Comparison of ENCODE assay signal across 8 cellular contexts in genomic region chr17:42288985-42289862, GRCh38. TPM values are rescaled to one million over a fixed set of nuclear protein-coding genes. Genes with fewer than 3 reads are reported as not detected.
DNase-seq lines count a peak whose midpoint lies in the region; ATAC-seq and TF ChIP-seq lines count a peak whose summit lies in the region.

No MANE protein-coding gene starts in this region.

- peaks cover 18 to 24% of the 10 kb centered on the region in 2 donors for H3K4me1 ChIP-seq in naive thymus-derived CD4-positive, alpha-beta T cell (ENCODE audit: control insufficient read depth in 2 of 2, insufficient read depth in 2 of 2, low read length in 2 of 2)
- peaks cover 15 to 33% of the 10 kb centered on the region in 2 donors for H3K4me1 ChIP-seq in thyroid gland

- H3K9me3 Mint-ChIP-seq in naive thymus-derived CD4-positive, alpha-beta T cell = peaks cover 0 to 2% (median 0%) of the 10 kb centered on the region in 11 donors

- H3K36me3 Mint-ChIP-seq in naive thymus-derived CD4-positive, alpha-beta T cell = peaks cover 0 to 21% (median 8%) of the 10 kb centered on the region in 5 donors

- H3K27me3 ChIP-seq in naive thymus-derived CD4-positive, alpha-beta T cell (ENCODE audit: control insufficient read depth in 2 of 2, insufficient read depth in 2 of 2, low read length in 2 of 2) = no peaks in the 10 kb centered on the region
- H3K27me3 ChIP-seq in thyroid gland = no peaks in the 10 kb centered on the region

- peak; percentile 31 for ATAC-seq in naive thymus-derived CD4-positive, alpha-beta T cell
- ATAC-seq in HG02678 (IDR thresholded peaks at IDR 0.05; ENCODE audit: unreplicated experiment) = no peak
- no peak for ATAC-seq in HG02970 (IDR thresholded peaks at IDR 0.05; ENCODE audit: low FRiP score, unreplicated experiment)

- H3K36me3 ChIP-seq in naive thymus-derived CD4-positive, alpha-beta T cell (ENCODE audit: control insufficient read depth in 2 of 3, insufficient read depth in 3 of 3, low read length in 3 of 3) = peaks cover 0 to 32% (median 4%) of the 10 kb centered on the region in 3 experiments
- H3K36me3 ChIP-seq in thyroid gland = no peaks in the 10 kb centered on the region

- CTCF ChIA-PET in naive thymus-derived CD4-positive, alpha-beta T cell (lab: Charles Lee) = interaction anchor here (0.8 to 2.9 kb wide), 6 partner anchors 12 to 67 kb away, joined by 3 to 20 read pairs (median 4); no protein-coding TSS in a partner anchor

- intact Hi-C loops in naive thymus-derived CD4-positive, alpha-beta T cell (cut with micrococcal nuclease) = loop anchor here (1.0 to 5.0 kb wide), 10 partner anchors 12 to 318 kb away; partner anchors contain the start of genes KCNH4 (in 1 of the 2), RETREG3 (in 1 of the 2), STAT3 (in 1 of the 2) and TUBG1 (in 1 of the 2)
- intact Hi-C loops in thyroid gland (cut with DNase I) = no loop called here

- peak overlapping the region; percentile 93 for H3K27ac ChIP-seq in naive thymus-derived CD4-positive, alpha-beta T cell (ENCODE audit: low read depth, low read length)
- H3K27ac ChIP-seq in thyroid gland = peak overlapping the region in 2 of 3 donors; percentile 84 to 89

- peak overlapping the region; percentile 88 for H3K4me3 ChIP-seq in naive thymus-derived CD4-positive, alpha-beta T cell (ENCODE audit: low read length)
- peak overlapping the region in 2 of 3 donors; percentile 53 to 78 for H3K4me3 ChIP-seq in thyroid gland (replicated peaks in 1 of 3)

- no peak for TF ChIP-seq POLR2A in thyroid gland (IDR thresholded peaks at IDR 0.05)

- H3K9me3 ChIP-seq in naive thymus-derived CD4-positive, alpha-beta T cell (ENCODE audit: control insufficient read depth in 2 of 3, low read length in 3 of 3) = no peaks in the 10 kb centered on the region
- H3K9me3 ChIP-seq in thyroid gland = no peaks in the 10 kb centered on the region

- 58 to 82% methylated on average over 17 to 23 of the region's 32 CpGs for WGBS in thyroid gland, 2 donors

- POLR2A ChIA-PET in naive thymus-derived CD4-positive, alpha-beta T cell (lab: Charles Lee) = interaction anchor here (0.5 to 9.4 kb wide), 20 partner anchors 8 to 601 kb away, joined by 3 to 193 read pairs (median 4); partner anchors contain the start of genes EIF1, GHDC, HCRT and KCNH4

- H3K4me1 Mint-ChIP-seq in naive thymus-derived CD4-positive, alpha-beta T cell = peaks cover 27 to 63% (median 57%) of the 10 kb centered on the region in 7 donors

- no peak for TF ChIP-seq CTCF in thyroid gland (IDR thresholded peaks at IDR 0.05)

- H3K27me3 Mint-ChIP-seq in naive thymus-derived CD4-positive, alpha-beta T cell = no peaks in the 10 kb centered on the region

- DNase-seq in NCI-H748 (lab: John Stamatoyannopoulos, UW; ENCODE audit: unreplicated experiment) (peak; percentile 30), NCI-H748 treated with DMSO at 0.1 percent for 48 hours (lab: John Stamatoyannopoulos, UW) (no peak), ecto neural progenitor cell (ENCODE audit: low spot score) (peak; percentile 54), thyroid gland (peak; percentile 61 to 63)
- peak; percentile 25 for DNase-seq in activated CD4-positive, CD25-positive, alpha-beta regulatory T cell treated with anti-CD3 and anti-CD28 coated beads, Interleukin-2, amount 50 U/mL, for 16 hours (ENCODE audit: low read depth, low spot score)
- peak in 8 of 9 donors; percentile 54 to 70 (median 66) for DNase-seq in naive thymus-derived CD4-positive, alpha-beta T cell

- H3K27ac Mint-ChIP-seq in naive thymus-derived CD4-positive, alpha-beta T cell = peak overlapping the region; percentile 81 to 96 (median 93)

- peak overlapping the region; percentile 87 to 96 (median 90) for H3K4me3 Mint-ChIP-seq in naive thymus-derived CD4-positive, alpha-beta T cell

RNA-seq across cellular contexts. Expression of gene STAT5A, which starts 0.9 kb away (rescaled TPM):
- total RNA-seq in naive thymus-derived CD4-positive, alpha-beta T cell = 100 to 1,000 TPM; 111 to 162 (median 150) TPM
- polyA plus RNA-seq in naive thymus-derived CD4-positive, alpha-beta T cell = 100 to 1,000 TPM in 1 of 2 donors, 10 to 100 TPM in 1; 72.8 to 150 TPM
- total RNA-seq in thyroid gland = 10 to 100 TPM; 31.9 to 46.1 (median 34.0) TPM

RNA-seq across cellular contexts. Expression of gene STAT5B, which starts 13.0 kb away (rescaled TPM):
- 100 to 1,000 TPM; 143 to 192 (median 183) TPM for total RNA-seq in naive thymus-derived CD4-positive, alpha-beta T cell
- 100 to 1,000 TPM in 1 of 2 donors, 10 to 100 TPM in 1; 98.0 to 135 TPM for polyA plus RNA-seq in naive thymus-derived CD4-positive, alpha-beta T cell
- 10 to 100 TPM; 57.6 to 72.6 (median 63.3) TPM for total RNA-seq in thyroid gland
